8 cellular contexts compared by ENCODE assay signal in the genomic region with DNA sequence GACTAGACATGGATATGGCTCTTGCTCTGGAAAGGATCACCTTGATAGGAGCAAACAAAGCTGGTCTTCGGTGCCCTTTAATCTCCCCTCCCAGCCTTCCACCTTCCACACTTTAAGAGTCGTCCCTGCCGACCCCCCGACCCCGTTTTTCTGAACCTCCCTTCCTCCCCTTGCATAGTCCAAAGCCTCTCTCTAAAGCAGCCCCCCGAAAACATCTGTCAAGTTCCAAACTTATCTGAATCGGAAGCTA. TPM values are rescaled to one million over a fixed set of nuclear protein-coding genes. Genes with fewer than 3 reads are reported as not detected.
A peak's percentile ranks its signal among the peaks of the same experiment; 100 is the strongest.
DNase-seq lines count a peak whose midpoint lies in the region; ATAC-seq and TF ChIP-seq lines count a peak whose summit lies in the region.

No MANE protein-coding gene starts in this region.

- H3K27ac ChIP-seq in cardiac muscle cell (peak overlapping the region; percentile 86), skeletal muscle tissue (ENCODE audit: low read depth, low read length) (peak overlapping the region; percentile 85)

- TF ChIP-seq CTCF in cardiac muscle cell (IDR thresholded peaks at IDR 0.05; ENCODE audit: low read depth, low read length): no peak

- H3K27me3 ChIP-seq in H7 (ENCODE audit: control insufficient read depth, insufficient read depth, low read length) (no peaks in the 10 kb centered on the region), cardiac muscle cell (no peaks in the 10 kb centered on the region), skeletal muscle tissue (ENCODE audit: control insufficient read depth in 3 of 3, insufficient read depth in 3 of 3, low read length in 3 of 3) (no peaks in the 10 kb centered on the region)

- peak overlapping the region; percentile 99 for H3K4me3 ChIP-seq in H7 (ENCODE audit: insufficient read depth, low read depth, low read length)
- peak overlapping the region; percentile 43 for H3K4me3 ChIP-seq in cardiac muscle cell
- H3K4me3 ChIP-seq in skeletal muscle tissue (ENCODE audit: low read length in 3 of 3): peak overlapping the region; percentile 81 to 100 (median 99)

- no peak for ATAC-seq in T-helper 17 cell
- no peak for ATAC-seq in HG02938 (IDR thresholded peaks at IDR 0.05; ENCODE audit: unreplicated experiment)
- ATAC-seq in GM21723 (IDR thresholded peaks at IDR 0.05; ENCODE audit: unreplicated experiment): no peak

- H3K27ac Mint-ChIP-seq in T-helper 17 cell: peak overlapping the region; percentile 96

- H3K9me3 ChIP-seq in T-helper 17 cell (ENCODE audit: control insufficient read depth, low read length, poor library complexity, severe bottlenecking) (no peaks in the 10 kb centered on the region), cardiac muscle cell (ENCODE audit: low read depth) (no peaks in the 10 kb centered on the region), skeletal muscle tissue (ENCODE audit: control insufficient read depth in 3 of 3, low read length in 3 of 3) (no peaks in the 10 kb centered on the region)

- H3K36me3 ChIP-seq in H7 (replicated peaks; ENCODE audit: control insufficient read depth, insufficient read depth, low read length): peaks cover 30% of the 10 kb centered on the region
- H3K36me3 ChIP-seq in cardiac muscle cell: peaks cover 23% of the 10 kb centered on the region
- H3K36me3 ChIP-seq in skeletal muscle tissue (ENCODE audit: control insufficient read depth in 3 of 3, insufficient read depth in 3 of 3, low read length in 3 of 3): peaks cover 21 to 37% (median 26%) of the 10 kb centered on the region in 3 donors

- peaks cover 5% of the 10 kb centered on the region for H3K4me1 ChIP-seq in cardiac muscle cell (ENCODE audit: low read depth)
- H3K4me1 ChIP-seq in skeletal muscle tissue (ENCODE audit: control insufficient read depth in 3 of 3, insufficient read depth in 3 of 3, low read length in 3 of 3): peaks cover 15 to 27% (median 21%) of the 10 kb centered on the region in 3 donors

- peaks cover 4% of the 10 kb centered on the region for H3K36me3 Mint-ChIP-seq in T-helper 17 cell (ENCODE audit: low read depth)

- peak overlapping the region; percentile 97 for H3K4me3 Mint-ChIP-seq in T-helper 17 cell

- H3K9ac ChIP-seq in skeletal muscle tissue (ENCODE audit: low read depth in 1 of 3, low read length in 3 of 3): peak overlapping the region; percentile 88 to 100 (median 98)

- peaks cover 14% of the 10 kb centered on the region for H3K4me1 Mint-ChIP-seq in T-helper 17 cell

- DNase-seq in H7 (no peak), T-helper 17 cell (no peak), cardiac muscle cell (ENCODE audit: low read depth in 1 of 2, low spot score in 1 of 2) (no peak), NCI-H2029 (lab: John Stamatoyannopoulos, UW) (no peak)
- no peak for DNase-seq in NK-92 treated with Interleukin-12 subunit alpha and Interleukin-12 subunit beta, amount 100 ng/mL, for 24 hours (lab: John Stamatoyannopoulos, UW)

- peaks cover 4% of the 10 kb centered on the region for H3K27me3 Mint-ChIP-seq in T-helper 17 cell

RNA-seq across cellular contexts. Expression of gene NUP214, which starts 0.4 kb away (rescaled TPM):
- 20.6 and 26.5 TPM in 2 replicates for total RNA-seq in H7 (2014; rRNA removed; shearing (Covaris generic))
- 100 to 1,000 TPM; 105 to 107 TPM for total RNA-seq in T-helper 17 cell
- 18.7 and 29.0 TPM in 2 replicates for total RNA-seq in cardiac muscle cell
- polyA plus RNA-seq in cardiac muscle cell: 14.7 and 15.9 TPM in 2 replicates
- total RNA-seq in skeletal muscle tissue: 20.9 TPM

RNA-seq across cellular contexts. Expression of gene AIF1L, which starts 28.6 kb away (rescaled TPM):
- total RNA-seq in H7 (2014; rRNA removed; shearing (Covaris generic)): 93.3 and 97.2 TPM in 2 replicates
- total RNA-seq in T-helper 17 cell: under 1 TPM in 1 of 2 donors, not detected in 1; 0.22 TPM
- total RNA-seq in cardiac muscle cell: 14.2 and 14.3 TPM in 2 replicates
- 18.8 and 25.9 TPM in 2 replicates for polyA plus RNA-seq in cardiac muscle cell
- 12.0 TPM for total RNA-seq in skeletal muscle tissue

Comparison
In these comparisons a context has a peak if more than half of its experiments do, and no peak if none do; other contexts are left out.
1. H3K4me3 ChIP-seq: peak in every context shown above with its lines; median percentile 99 in H7; 99 in skeletal muscle tissue; 43 in cardiac muscle cell.
2. RNA of gene AIF1L, which starts 28.6 kb away (total RNA-seq): 93.3 to 97.2 TPM in H7, 14.2 to 14.3 TPM in cardiac muscle cell and 12.0 TPM in skeletal muscle tissue (single experiment); 0.22 TPM in T-helper 17 cell; every median in the first group is over 10 times any median in the second.